In genomic region chr21:33026878-33027400, GRCh38 we compare ENCODE assay signal across 15 cellular contexts. TPM values are rescaled to one million over a fixed set of nuclear protein-coding genes. Genes with fewer than 3 reads are reported as not detected.
DNase-seq lines count a peak whose midpoint lies in the region; FAIRE-seq and TF ChIP-seq lines count a peak whose summit lies in the region.
"Had no signal": no experiment of that assay in that cellular context is flagged by ENCODE, and none has a peak within 500 bp of the region (broad histone marks: within the 10 kb centered on the region; RNA-seq: fewer than 3 reads in every experiment).

No MANE protein-coding gene starts in this region.

- no peak overlapping the region for H2BK5ac ChIP-seq in H1 (ENCODE audit: low read depth, low read length)

- peak overlapping the region; percentile 35 for H3K4ac ChIP-seq in H1 (replicated peaks; ENCODE audit: insufficient read length, low read depth, low read length)

- H3K9ac ChIP-seq in H1 (replicated peaks in 1 of 4; ENCODE audit: extremely low read depth in 1 of 4, low read depth in 3 of 4, low read length in 3 of 4) = no peak overlapping the region

- H4K8ac ChIP-seq in H1 (ENCODE audit: extremely low read depth, insufficient read depth, low read length) = no peak overlapping the region

- no peak overlapping the region for H2AK5ac ChIP-seq in H1 (ENCODE audit: low read depth, low read length)

- H4K5ac ChIP-seq in H1 (ENCODE audit: insufficient read length, low read depth, low read length) = no peak overlapping the region

- no peak for TF ChIP-seq RAD21 in H1 (IDR thresholded peaks at IDR 0.05 in 1 of 2, conservative IDR thresholded peaks at IDR 0.05 in 1 of 2; ENCODE audit: low read depth in 2 of 2, low read length in 2 of 2)

- no peak overlapping the region for H2BK15ac ChIP-seq in H1 (ENCODE audit: low read length)

- peak overlapping the region; percentile 81 for H3K18ac ChIP-seq in H1 (ENCODE audit: extremely low read depth, low read length)

- H4K91ac ChIP-seq in H1 (replicated peaks; ENCODE audit: insufficient read length, low read length) = peak overlapping the region; percentile 51

- H4K20me1 ChIP-seq in H1 (replicated peaks in 1 of 2; ENCODE audit: control insufficient read depth in 1 of 2, insufficient read depth in 2 of 2, low read length in 2 of 2) = peaks cover 14% of the 10 kb centered on the region in 2 experiments

- peaks cover 6 to 35% (median 24%) of the 10 kb centered on the region in 4 experiments for H3K4me1 ChIP-seq in H1 (replicated peaks in 1 of 4; ENCODE audit: control insufficient read depth in 3 of 4, insufficient read depth in 4 of 4, low read length in 3 of 4)

- no peak overlapping the region for H3K27ac ChIP-seq in H1 (ENCODE audit: low read depth, low read length)
- H3K27ac ChIP-seq: testis had no signal

- no peak for TF ChIP-seq CTCF in NB4 (IDR thresholded peaks at IDR 0.05; ENCODE audit: low read depth, low read length)
- no peak for TF ChIP-seq CTCF in H1 (IDR thresholded peaks at IDR 0.05; ENCODE audit: control extremely low read depth in 1 of 3, insufficient read depth in 1 of 3, low read depth in 1 of 3, low read length in 3 of 3)
- TF ChIP-seq CTCF in D721Med (IDR thresholded peaks at IDR 0.05; ENCODE audit: insufficient read depth, missing control alignments) = no peak

- no peaks in the 10 kb centered on the region for H3K9me3 ChIP-seq in H1 (ENCODE audit: insufficient read depth in 2 of 2, low read depth in 1 of 2, low read length in 1 of 2)
- H3K9me3 ChIP-seq: testis had no signal

- no peak overlapping the region for H2BK120ac ChIP-seq in H1 (replicated peaks; ENCODE audit: low read depth, low read length)

- no peak overlapping the region for H3K23ac ChIP-seq in H1 (ENCODE audit: insufficient read length)

- 15% methylated on average over 43 of the region's 54 CpGs; no CpG with 5 or more reads in 1 of the 2 experiments for WGBS in H1 (ENCODE audit: extremely low coverage in 1 of 2, insufficient coverage in 1 of 2, insufficient read length in 1 of 2, insufficient replicate concordance in 2 of 2, low coverage in 1 of 2, low lambda C conversion rate in 2 of 2, missing lambda C conversion rate in 1 of 2), 2 experiments

- no peaks in the 10 kb centered on the region for H3K79me1 ChIP-seq in H1 (ENCODE audit: low read depth, low read length)

- POLR2A ChIA-PET in H1 (lab: Charles Lee; ENCODE audit: partially characterized antibody) = interaction anchor here (0.8 kb wide), 1 partner anchor 44 kb away, joined by 4 read pairs; no protein-coding TSS in a partner anchor

- peaks cover 0 to 5% (median 0%) of the 10 kb centered on the region in 4 experiments; a peak in 1 of 8 replicates for H3K36me3 ChIP-seq in H1 (ENCODE audit: control insufficient read depth in 2 of 4, insufficient read depth in 4 of 4, low read length in 3 of 4)

- intact Hi-C loops in posterior vena cava (cut with DNase I) = no loop called here

- CTCF ChIA-PET in H1 (lab: Charles Lee; ENCODE audit: partially characterized antibody) = interaction anchor here (0.8 to 6.0 kb wide), 4 partner anchors 8 to 143 kb away, joined by 3 to 44 read pairs (median 6); no protein-coding TSS in a partner anchor

- H2AFZ ChIP-seq in H1 (ENCODE audit: low read length) = peak overlapping the region; percentile 59; the same call in 1 of the 2 replicates

- no peak for TF ChIP-seq POLR2A in NB4 (IDR thresholded peaks at IDR 0.05; ENCODE audit: extremely low read depth, insufficient read length)
- no peak for TF ChIP-seq POLR2A in H1 (IDR thresholded peaks at IDR 0.05; ENCODE audit: control extremely low read depth in 1 of 2, low read depth in 2 of 2, low read length in 2 of 2)

- H3K4me3 ChIP-seq in NB4 (ENCODE audit: low read depth, low read length) = peak overlapping the region; percentile 94
- peak overlapping the region in 1 of 4 experiments; percentile 70; a peak in 2 of 8 replicates for H3K4me3 ChIP-seq in H1 (ENCODE audit: extremely low read depth in 1 of 4, insufficient read depth in 2 of 4, low read depth in 3 of 4, low read length in 4 of 4)

- FAIRE-seq in H1 (lab: Jason Lieb, UNC) (no peak), D721Med (lab: Jason Lieb, UNC) (no peak)
- FAIRE-seq: A204.1, endometrium had no signal

- no peak overlapping the region for H3K14ac ChIP-seq in H1 (ENCODE audit: insufficient read length)

- H3K4me2 ChIP-seq in H1 (ENCODE audit: insufficient read depth in 1 of 2, low read depth in 2 of 2, low read length in 2 of 2) = peak overlapping the region; percentile 85 to 95

- H3K56ac ChIP-seq in H1 (replicated peaks; ENCODE audit: insufficient read length, low read depth, low read length) = no peak overlapping the region

- peaks cover 13% of the 10 kb centered on the region for H3K23me2 ChIP-seq in H1 (ENCODE audit: low read depth, low read length)

- no peak for TF ChIP-seq EP300 in H1 (IDR thresholded peaks at IDR 0.05; ENCODE audit: borderline replicate concordance in 1 of 2, low read depth in 2 of 2, low read length in 2 of 2)

- DNase-seq in NCI-H1105 (lab: John Stamatoyannopoulos, UW) = peak; percentile 21
- no peak for DNase-seq in NCI-H1105 treated with DMSO at 0.1 percent for 48 hours (lab: John Stamatoyannopoulos, UW)
- DNase-seq in NB4 (ENCODE audit: low read depth) = no peak
- peak in 1 of 2 experiments; percentile 72 for DNase-seq in H1 (ENCODE audit: low read depth in 1 of 2, low spot score in 2 of 2)
- peak; percentile 79 for DNase-seq in posterior vena cava (ENCODE audit: low spot score)
- DNase-seq in D721Med (ENCODE audit: insufficient read length, low spot score) = no peak
- DNase-seq in NCI-H146 (lab: John Stamatoyannopoulos, UW) = no peak
- no peak for DNase-seq in superior temporal gyrus (ENCODE audit: extremely low spot score)
- DNase-seq: NCI-H2081 treated with DMSO at 0.1 percent for 48 hours; stimulated activated CD4-positive, alpha-beta T cell treated with anti-CD3 and anti-CD28 coated beads, Interleukin-1b, Interleukin-23, amount 100 ng/mL, for 48 hours; testis had no signal

- H3K27me3 ChIP-seq in H1 (replicated peaks in 1 of 4; ENCODE audit: control insufficient read depth in 3 of 4, extremely low read depth in 1 of 4, insufficient read depth in 3 of 4, low read length in 3 of 4) = peaks cover 90 to 99% (median 98%) of the 10 kb centered on the region in 4 experiments

- H2BK20ac ChIP-seq in H1 (ENCODE audit: low read length) = no peak overlapping the region

- H2BK12ac ChIP-seq in H1 (ENCODE audit: low read depth, low read length) = peak overlapping the region; percentile 75; the same call in 1 of the 2 replicates

- H3K79me2 ChIP-seq in H1 (ENCODE audit: control insufficient read depth in 1 of 2, insufficient read depth in 2 of 2, low read length in 2 of 2) = no peaks in the 10 kb centered on the region

TF ChIP-seq in H1, 55 proteins besides CTCF, POLR2A, EP300 and RAD21 (continues in another document):
- no peak for TF ChIP-seq USF2 (IDR thresholded peaks at IDR 0.05; ENCODE audit: low read length)
- no peak for TF ChIP-seq SRF (IDR thresholded peaks at IDR 0.05; ENCODE audit: low read depth, low read length)
- TF ChIP-seq SUZ12 (IDR thresholded peaks at IDR 0.05; ENCODE audit: low read length) = peak; percentile 94
- TF ChIP-seq YY1 (IDR thresholded peaks at IDR 0.05; ENCODE audit: low read depth, low read length) = no peak
- no peak for TF ChIP-seq KDM1A (IDR thresholded peaks at IDR 0.05; ENCODE audit: borderline replicate concordance, low read length)
- TF ChIP-seq NANOG (IDR thresholded peaks at IDR 0.05; ENCODE audit: insufficient read depth, low read depth, low read length, poor library complexity, severe bottlenecking) = no peak

RNA-seq across cellular contexts. Expression of gene OLIG2, which starts 1.2 kb away (rescaled TPM):
- total RNA-seq in H1 (2021; fragmentation: NEBNext Ultra II Directional; extraction: Animal tissue kit (Norgen Biotek cat#: 25700)) = 0.11 TPM in 1 of 2 replicates, not detected in the other
- 0.79 and 0.93 TPM in 2 replicates for polyA plus RNA-seq in H1 (2011; rRNA removed)
- 0.81 TPM for polyA plus RNA-seq in H1 (2011; cell fraction: cytosol; rRNA removed)
- polyA plus RNA-seq in H1 (2011; cell fraction: nucleus; rRNA removed) = 0.68 TPM
- polyA plus RNA-seq in H1 (2012, experiment 1 of 2) = 0.57 to 1.3 TPM (median 0.75 TPM) in 4 replicates
- polyA plus RNA-seq in H1 (2012, experiment 2 of 2) = 0.79 TPM
- 1.0 TPM for polyA plus RNA-seq in H1 (2013, experiment 1 of 2)
- polyA plus RNA-seq in H1 (2013, experiment 2 of 2) = 0.99 TPM
- polyA minus RNA-seq in H1 (2011; rRNA and poly(A)+ RNA removed) = 0.20 and 0.35 TPM in 2 replicates
- polyA minus RNA-seq in H1 (2011; cell fraction: cytosol; rRNA and poly(A)+ RNA removed) = 1.8 TPM
- 1.2 TPM for polyA minus RNA-seq in H1 (2011; cell fraction: nucleus; rRNA and poly(A)+ RNA removed)
- not detected for total RNA-seq in posterior vena cava
- total RNA-seq: HT1080, testis had no signal
- polyA plus RNA-seq: adipose tissue had no signal

RNA-seq across cellular contexts. Expression of gene OLIG1, which starts 43.0 kb away (rescaled TPM):
- total RNA-seq in H1 (2021; fragmentation: NEBNext Ultra II Directional; extraction: Animal tissue kit (Norgen Biotek cat#: 25700)) = 0.65 and 0.73 TPM in 2 replicates
- polyA plus RNA-seq in H1 (2011; rRNA removed) = 1.2 and 1.4 TPM in 2 replicates
- polyA plus RNA-seq in H1 (2011; cell fraction: cytosol; rRNA removed) = 0.81 TPM
- 2.1 TPM for polyA plus RNA-seq in H1 (2011; cell fraction: nucleus; rRNA removed)
- 0.50 to 0.98 TPM (median 0.89 TPM) in 4 replicates for polyA plus RNA-seq in H1 (2012, experiment 1 of 2)
- polyA plus RNA-seq in H1 (2012, experiment 2 of 2) = 0.20 TPM
- polyA plus RNA-seq in H1 (2013, experiment 1 of 2) = 0.26 TPM
- 0.46 TPM for polyA plus RNA-seq in H1 (2013, experiment 2 of 2)
- polyA minus RNA-seq in H1 (2011; rRNA and poly(A)+ RNA removed) = not detected in 2 replicates
- 0.51 TPM for polyA minus RNA-seq in H1 (2011; cell fraction: cytosol; rRNA and poly(A)+ RNA removed)
- 0.80 TPM for polyA minus RNA-seq in H1 (2011; cell fraction: nucleus; rRNA and poly(A)+ RNA removed)
- total RNA-seq in posterior vena cava = not detected
- total RNA-seq: HT1080 had no signal

Comparison
In these comparisons a context has a peak if more than half of its experiments do, and no peak if none do; other contexts are left out.
1. DNase-seq: peak in NCI-H1105 (single experiment) and posterior vena cava (single experiment); none in NCI-H1105 treated with DMSO at 0.1 percent for 48 hours (single experiment), NB4 (single experiment), D721Med (single experiment), NCI-H146 (single experiment) and superior temporal gyrus (single experiment).